Comparison of ENCODE assay signal across 13 cellular contexts in the genomic region with DNA sequence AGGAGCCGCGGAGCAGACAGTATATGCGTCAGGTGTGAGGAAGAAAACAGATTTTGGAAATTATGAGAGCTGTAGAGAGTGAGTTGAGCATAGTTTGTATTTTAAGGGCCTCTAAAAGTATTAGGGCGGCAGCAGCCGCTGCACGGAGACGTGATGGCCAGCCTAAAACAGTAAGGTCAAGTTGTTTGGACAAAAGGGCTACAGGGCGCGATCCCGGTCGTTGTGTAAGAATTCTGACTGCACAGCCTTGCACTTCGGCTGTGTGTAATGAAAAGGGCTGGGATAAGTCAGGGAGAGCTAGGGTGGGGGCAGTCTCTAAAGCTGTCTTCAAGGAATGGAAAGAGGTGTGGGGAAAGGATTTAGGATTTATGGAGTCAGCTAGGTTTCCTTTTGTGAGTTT. TPM values are rescaled to one million over a fixed set of nuclear protein-coding genes. Genes with fewer than 3 reads are reported as not detected.
"Had no signal": no experiment of that assay in that cellular context is flagged by ENCODE, and none has a peak within 500 bp of the region (broad histone marks: within the 10 kb centered on the region; RNA-seq: fewer than 3 reads in every experiment).

No MANE protein-coding gene starts in this region.

RNA-seq across cellular contexts. Expression of gene ARHGAP40, which starts 7.3 kb away (rescaled TPM):
- total RNA-seq: subcutaneous adipose tissue, temporal lobe, thoracic aorta, tibial nerve, transverse colon had no signal

RNA-seq across cellular contexts. Expression of gene ADIG, which starts 13.3 kb away (rescaled TPM):
- total RNA-seq: stomach, subcutaneous adipose tissue, suprapubic skin, temporal lobe, thoracic aorta, tibial nerve, transverse colon, upper lobe of right lung, ureter, urinary bladder, uterus, vagina had no signal
- polyA plus RNA-seq: stomach, thymus, urinary bladder had no signal
